In genomic region chr20:41028359-41029149, GRCh38 we compare ENCODE assay signal across 1 cellular context.
A peak's percentile ranks its signal among the peaks of the same experiment; 100 is the strongest.
TF ChIP-seq lines count a peak whose summit lies in the region.

Gene TOP1 (plus strand): TSS chr20:41028822. CDS start chr20:41029068, 246 bp downstream.

TF ChIP-seq in GM12878, 131 proteins besides CTCF, POLR2A, EP300 and RAD21 (continued from another document):
- TF ChIP-seq E2F8 (IDR thresholded peaks at IDR 0.05; ENCODE audit: low read depth, partially characterized antibody) (no peak), RAD51 (IDR thresholded peaks at IDR 0.05) (peak; percentile 80), NFIC (IDR thresholded peaks at IDR 0.05; ENCODE audit: low read depth, low read length) (no peak), CREM (IDR thresholded peaks at IDR 0.05; ENCODE audit: low read depth) (0 out of 2 replicates have a peak, but pooled peaks have one; percentile 66), NR2F1 (conservative IDR thresholded peaks at IDR 0.05) (no peak), CBFB (IDR thresholded peaks at IDR 0.05; ENCODE audit: low read depth) (peak; percentile 50; the same call in 1 of the 2 replicates), RBBP5 (conservative IDR thresholded peaks at IDR 0.05) (no peak), KAT2A (conservative IDR thresholded peaks at IDR 0.05; ENCODE audit: control insufficient read depth, low read depth, low read length) (no peak), TBL1XR1 (IDR thresholded peaks at IDR 0.05; ENCODE audit: low read depth, low read length) (no peak), RFX5 (IDR thresholded peaks at IDR 0.05; ENCODE audit: low read depth, low read length) (peak; percentile 47; the same call in 1 of the 2 replicates), MEF2B (IDR thresholded peaks at IDR 0.05; ENCODE audit: partially characterized antibody, poor library complexity, severe bottlenecking) (no peak), BCL3 (IDR thresholded peaks at IDR 0.05; ENCODE audit: borderline replicate concordance, insufficient read depth, low read depth, low read length, poor library complexity, severe bottlenecking) (no peak), MYB (IDR thresholded peaks at IDR 0.05; ENCODE audit: borderline replicate concordance, low read depth, low read length) (no peak), BCLAF1 (IDR thresholded peaks at IDR 0.05) (no peak), JUND (IDR thresholded peaks at IDR 0.05; ENCODE audit: low read depth, low read length) (peak; percentile 4; the same call in 1 of the 2 replicates), PML (IDR thresholded peaks at IDR 0.05; ENCODE audit: low read length) (peak; percentile 46; the same call in 1 of the 2 replicates), SKIL (IDR thresholded peaks at IDR 0.05; ENCODE audit: low read depth, poor library complexity, severe bottlenecking) (no peak), FOXM1 (IDR thresholded peaks at IDR 0.05; ENCODE audit: low read depth, low read length) (no peak), ZNF592 (IDR thresholded peaks at IDR 0.05) (no peak), CHD1 (IDR thresholded peaks at IDR 0.05; ENCODE audit: low read depth, low read length) (no peak), FOS (IDR thresholded peaks at IDR 0.05; ENCODE audit: borderline replicate concordance, extremely low read depth, insufficient read length) (no peak), BRCA1 (IDR thresholded peaks at IDR 0.05; ENCODE audit: low read depth, low read length) (no peak), IRF5 (IDR thresholded peaks at IDR 0.05; ENCODE audit: borderline replicate concordance) (no peak), TARDBP (IDR thresholded peaks at IDR 0.05; ENCODE audit: borderline replicate concordance) (no peak; the same call in 1 of the 2 replicates), SMAD5 (IDR thresholded peaks at IDR 0.05; ENCODE audit: low read depth) (peak; percentile 90), HCFC1 (IDR thresholded peaks at IDR 0.05; ENCODE audit: low read length) (peak; percentile 33; the same call in 1 of the 2 replicates), ZBTB33 (IDR thresholded peaks at IDR 0.05) (no peak), CUX1 (IDR thresholded peaks at IDR 0.05; ENCODE audit: insufficient replicate concordance, low read depth, low read length) (no peak), PAX5 (IDR thresholded peaks at IDR 0.05; ENCODE audit: borderline replicate concordance, low read depth, low read length) (no peak), MXI1 (IDR thresholded peaks at IDR 0.05; ENCODE audit: low read depth, low read length) (peak; percentile 99), CHD2 (IDR thresholded peaks at IDR 0.05; ENCODE audit: borderline replicate concordance, low read depth, low read length) (peak; percentile 26; the same call in 1 of the 2 replicates), SMAD1 (IDR thresholded peaks at IDR 0.05; ENCODE audit: low read depth, partially characterized antibody) (no peak), CREB1 (IDR thresholded peaks at IDR 0.05; ENCODE audit: low read depth) (peak; percentile 83), ETV6 (conservative IDR thresholded peaks at IDR 0.05 in 1 of 2, IDR thresholded peaks at IDR 0.05 in 1 of 2; ENCODE audit: borderline replicate concordance in 1 of 2, low read depth in 1 of 2) (no peak), SIX5 (IDR thresholded peaks at IDR 0.05; ENCODE audit: low read depth, low read length, severe bottlenecking) (peak; percentile 38)
